ENCODE assay signal across 8 cellular contexts in the genomic region with DNA sequence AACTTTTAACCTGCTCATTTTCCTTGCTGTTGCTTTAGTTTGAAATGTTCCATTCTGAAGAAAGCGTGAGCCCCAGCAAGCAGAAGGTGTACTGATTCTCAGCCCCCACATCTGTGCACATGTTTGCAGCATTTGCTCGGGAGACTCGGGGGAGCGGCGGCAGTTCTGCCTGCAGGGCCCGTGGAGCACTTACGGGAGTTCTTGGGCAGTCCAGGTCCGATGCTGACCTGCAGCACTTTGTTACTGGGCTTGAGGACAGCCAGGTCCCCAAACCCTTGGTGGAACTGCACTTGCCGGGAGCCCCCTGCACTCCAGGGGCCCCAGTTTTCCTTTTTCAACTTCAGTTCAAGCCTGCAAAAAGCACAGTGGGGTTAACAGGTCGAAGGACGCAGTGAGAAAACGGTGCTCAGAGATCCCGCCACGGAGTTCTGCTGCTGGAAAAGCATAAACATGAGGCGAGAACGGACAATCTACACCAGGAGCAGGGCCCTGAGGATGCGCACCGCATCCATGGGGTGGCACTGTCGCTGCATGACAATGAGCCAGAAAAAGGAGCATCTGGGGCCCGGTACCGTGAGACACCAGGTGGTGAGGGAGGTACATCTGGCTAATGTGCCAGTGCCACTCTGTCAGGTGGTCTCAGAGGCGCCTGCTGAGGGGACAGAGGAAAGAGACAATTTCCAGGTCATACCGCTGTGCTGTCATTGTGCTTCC. TPM values are rescaled to one million over a fixed set of nuclear protein-coding genes. Genes with fewer than 3 reads are reported as not detected.
DNase-seq lines count a peak whose midpoint lies in the region; ATAC-seq and TF ChIP-seq lines count a peak whose summit lies in the region.
"Had no signal": no experiment of that assay in that cellular context is flagged by ENCODE, and none has a peak within 500 bp of the region (broad histone marks: within the 10 kb centered on the region; RNA-seq: fewer than 3 reads in every experiment).

No MANE protein-coding gene starts in this region.

- no peak overlapping the region for H4K8ac ChIP-seq in mesendoderm (ENCODE audit: low read depth, low read length)

- H3K4me1 ChIP-seq in mesendoderm (ENCODE audit: control insufficient read depth, low read depth, low read length), result no peaks in the 10 kb centered on the region
- H3K4me1 ChIP-seq: Peyer's patch had no signal

- no peak overlapping the region for H2BK5ac ChIP-seq in mesendoderm (ENCODE audit: low read length)

- H3K36me3 ChIP-seq in mesendoderm (ENCODE audit: control insufficient read depth, insufficient read depth, low read length), result no peaks in the 10 kb centered on the region

- no peak overlapping the region for H3K4ac ChIP-seq in mesendoderm (ENCODE audit: low read depth, low read length)

- H3K27me3 ChIP-seq in mesendoderm (ENCODE audit: insufficient read depth, low read length, poor library complexity), result no peaks in the 10 kb centered on the region
- H3K27me3 ChIP-seq: Peyer's patch had no signal

- TF ChIP-seq CTCF in GM12874 (IDR thresholded peaks at IDR 0.05; ENCODE audit: insufficient read depth, low read depth, low read length) (peak; percentile 28; the same call in 1 of the 2 replicates), omental fat pad (IDR thresholded peaks at IDR 0.05) (no peak)

- ATAC-seq in HG03039 (IDR thresholded peaks at IDR 0.05; ENCODE audit: unreplicated experiment) (no peak), omental fat pad (ENCODE audit: low FRiP score) (no peak)

- DNase-seq in NCI-H2081 treated with DMSO at 0.1 percent for 48 hours (lab: John Stamatoyannopoulos, UW), result peak; percentile 60
- peak; percentile 15 for DNase-seq in activated naive CD4-positive, alpha-beta T cell treated with anti-CD3 and anti-CD28 coated beads, Interleukin-2, amount 50 U/mL, for 16 hours
- peak; percentile 61 for DNase-seq in mesendoderm
- no peak for DNase-seq in T1000 (lab: John Stamatoyannopoulos, UW)
- no peak for DNase-seq in omental fat pad (ENCODE audit: low spot score)

- H3K4me3 ChIP-seq in mesendoderm (ENCODE audit: low read length), result no peak overlapping the region
- H3K4me3 ChIP-seq: Peyer's patch had no signal

- H2BK120ac ChIP-seq in mesendoderm (ENCODE audit: low read depth, low read length), result no peak overlapping the region

- H3K56ac ChIP-seq in mesendoderm (ENCODE audit: low read length), result no peak overlapping the region

- no peak overlapping the region for H3K9ac ChIP-seq in mesendoderm (ENCODE audit: low read length)

- no peaks in the 10 kb centered on the region for H3K79me1 ChIP-seq in mesendoderm (ENCODE audit: low read length)

- H3K79me2 ChIP-seq in mesendoderm (ENCODE audit: control insufficient read depth, insufficient read depth, low read length), result no peaks in the 10 kb centered on the region

- H3K27ac ChIP-seq in mesendoderm (ENCODE audit: low read depth, low read length), result no peak overlapping the region
- H3K27ac ChIP-seq: Peyer's patch had no signal

- no peak overlapping the region for H3K18ac ChIP-seq in mesendoderm (ENCODE audit: low read length)

- no CpG with 5 or more reads among the region's 23 CpGs for WGBS in mesendoderm (ENCODE audit: extremely low coverage, insufficient coverage, low lambda C conversion rate)

- no peak overlapping the region for H3K4me2 ChIP-seq in mesendoderm (ENCODE audit: low read length)

- H2BK15ac ChIP-seq in mesendoderm (replicated peaks; ENCODE audit: low read depth), result no peak overlapping the region

- no peak overlapping the region for H2AK5ac ChIP-seq in mesendoderm (ENCODE audit: low read length)

- no peak overlapping the region for H4K5ac ChIP-seq in mesendoderm (ENCODE audit: low read length)

- H3K23ac ChIP-seq in mesendoderm (ENCODE audit: low read length), result no peak overlapping the region

RNA-seq across cellular contexts. Expression of a gene that starts 45.6 kb away (rescaled TPM):
- polyA plus RNA-seq in mesendoderm (2013, experiment 1 of 2), result not detected
- not detected for polyA plus RNA-seq in mesendoderm (2013, experiment 2 of 2)
- total RNA-seq in omental fat pad, result not detected
- total RNA-seq: Peyer's patch had no signal

RNA-seq across cellular contexts. Expression of a gene that starts 56.1 kb away (rescaled TPM):
- polyA plus RNA-seq in mesendoderm (2013, experiment 1 of 2), result 94.7 TPM
- 91.2 TPM for polyA plus RNA-seq in mesendoderm (2013, experiment 2 of 2)
- total RNA-seq in omental fat pad, result 1 to 10 TPM; 1.0 to 5.8 (median 1.1) TPM

Comparison
In these comparisons a context has a peak if more than half of its experiments do, and no peak if none do; other contexts are left out.
1. DNase-seq: peak in NCI-H2081 treated with DMSO at 0.1 percent for 48 hours (single experiment), activated naive CD4-positive, alpha-beta T cell treated with anti-CD3 and anti-CD28 coated beads, Interleukin-2, amount 50 U/mL, for 16 hours (single experiment) and mesendoderm (single experiment); none in T1000 (single experiment) and omental fat pad (single experiment).